ENCODE assay signal across 8 cellular contexts in the genomic region with DNA sequence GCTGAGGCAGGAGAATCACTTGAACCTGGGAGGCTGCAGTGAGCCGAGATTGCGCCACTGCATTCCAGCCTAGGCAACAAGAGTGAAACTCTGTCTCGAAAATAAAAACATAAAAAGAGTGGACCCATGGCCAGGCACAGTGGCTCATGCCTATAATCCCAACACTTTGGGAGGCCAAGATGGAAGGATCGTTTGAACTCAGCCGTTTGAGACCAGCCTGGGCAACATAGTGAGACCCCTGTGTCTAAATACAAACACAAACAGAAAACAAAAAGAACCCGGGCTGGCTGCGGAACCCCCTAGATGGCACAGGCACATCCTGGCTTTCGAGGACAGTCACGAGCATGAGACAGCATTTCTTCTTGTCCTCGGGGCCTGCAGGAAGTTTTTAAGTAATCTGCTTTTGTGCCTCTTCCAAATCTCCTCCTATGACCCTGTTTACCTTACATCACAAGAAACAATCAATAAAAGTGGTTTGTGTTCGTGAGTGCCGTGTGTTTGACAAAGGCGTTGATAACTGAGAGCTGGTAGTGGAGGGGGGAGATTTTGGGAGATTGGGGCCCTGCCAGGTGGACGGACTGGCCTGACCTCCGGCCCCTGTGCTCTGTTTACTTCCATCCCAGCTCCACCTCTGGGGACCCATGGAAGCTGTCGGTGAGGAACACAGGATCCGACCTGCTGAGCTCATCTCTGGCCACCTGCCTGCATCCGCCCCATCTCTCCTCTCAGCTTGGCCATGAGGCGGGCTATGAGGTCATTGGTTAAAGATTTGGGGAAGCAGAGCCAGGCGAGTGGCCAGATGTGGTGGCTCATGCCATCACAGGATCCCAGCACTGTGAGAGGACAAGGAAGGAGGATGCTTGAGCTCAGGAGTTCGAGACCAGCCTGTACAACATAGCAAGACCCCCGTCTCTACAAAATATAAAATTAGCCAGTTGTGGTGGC. TPM values are rescaled to one million over a fixed set of nuclear protein-coding genes. Genes with fewer than 3 reads are reported as not detected.
A peak's percentile ranks its signal among the peaks of the same experiment; 100 is the strongest.
DNase-seq lines count a peak whose midpoint lies in the region; ATAC-seq and TF ChIP-seq lines count a peak whose summit lies in the region.

No MANE protein-coding gene starts in this region.

- H3K27ac ChIP-seq in neutrophil (peak overlapping the region; percentile 63), MM.1S (ENCODE audit: low read length) (no peak overlapping the region)

- CTCF ChIA-PET in Calu3 (lab: Charles Lee): interaction anchor here (1.6 to 1.8 kb wide), 2 partner anchors 22 to 101 kb away, joined by 3 to 5 read pairs; no protein-coding TSS in a partner anchor

- peaks cover 16% of the 10 kb centered on the region for H3K36me3 Mint-ChIP-seq in Calu3 (ENCODE audit: insufficient read depth, unreplicated experiment)
- no peaks in the 10 kb centered on the region for H3K36me3 Mint-ChIP-seq in activated T-helper 17 cell treated with anti-CD3 and anti-CD28 coated beads, Interleukin-2, amount 50 U/mL, for 72 hours (ENCODE audit: low read depth)

- TF ChIP-seq CTCF in Calu3 (IDR thresholded peaks at IDR 0.05; ENCODE audit: unreplicated experiment) (no peak), epithelial cell of proximal tubule (conservative IDR thresholded peaks at IDR 0.05; ENCODE audit: low read depth, low read length) (no peak), neutrophil (IDR thresholded peaks at IDR 0.05) (no peak), MM.1S (IDR thresholded peaks at IDR 0.05; ENCODE audit: low read length) (no peak)

- H3K4me1 ChIP-seq in neutrophil (ENCODE audit: control insufficient read depth in 1 of 2, insufficient read depth in 1 of 2, low read depth in 1 of 2, low read length in 1 of 2) (peaks cover 14% of the 10 kb centered on the region in 2 experiments), MM.1S (ENCODE audit: low read length) (no peaks in the 10 kb centered on the region)

- no peaks in the 10 kb centered on the region for H3K9me2 ChIP-seq in MM.1S (replicated peaks; ENCODE audit: insufficient read depth, low read length)

- no peaks in the 10 kb centered on the region for H3K9me3 Mint-ChIP-seq in Calu3 (ENCODE audit: low read depth, unreplicated experiment)
- no peaks in the 10 kb centered on the region for H3K9me3 Mint-ChIP-seq in activated T-helper 17 cell treated with anti-CD3 and anti-CD28 coated beads, Interleukin-2, amount 50 U/mL, for 72 hours

- ATAC-seq in GM21528 (IDR thresholded peaks at IDR 0.05; ENCODE audit: low FRiP score, unreplicated experiment) (no peak), HG03108 (IDR thresholded peaks at IDR 0.05; ENCODE audit: unreplicated experiment) (no peak)
- ATAC-seq in activated T-helper 17 cell treated with anti-CD3 and anti-CD28 coated beads, Interleukin-2, amount 50 U/mL, for 72 hours (replicated peaks): no peak

- H3K36me3 ChIP-seq in neutrophil (no peaks in the 10 kb centered on the region), MM.1S (replicated peaks; ENCODE audit: insufficient read depth, low read length) (no peaks in the 10 kb centered on the region)

- no peak overlapping the region for H3K4me2 ChIP-seq in MM.1S (ENCODE audit: low read depth, low read length)

- H3K79me2 ChIP-seq in MM.1S (ENCODE audit: low read length): no peaks in the 10 kb centered on the region

- H3K4me3 ChIP-seq in epithelial cell of proximal tubule (ENCODE audit: low read depth, low read length) (no peak overlapping the region), neutrophil (ENCODE audit: low read depth in 1 of 2, low read length in 1 of 2) (no peak overlapping the region), MM.1S (ENCODE audit: low read length) (no peak overlapping the region)

- DNase-seq in Calu3 (peak; percentile 80), NCI-H774 (lab: John Stamatoyannopoulos, UW) (peak; percentile 75), epithelial cell of proximal tubule (ENCODE audit: low read depth) (peak; percentile 74), MM.1S (no peak)

- H3K27ac Mint-ChIP-seq in Calu3 (ENCODE audit: unreplicated experiment): peak overlapping the region; percentile 91
- H3K27ac Mint-ChIP-seq in activated T-helper 17 cell treated with anti-CD3 and anti-CD28 coated beads, Interleukin-2, amount 50 U/mL, for 72 hours: no peak overlapping the region

- H3K9me3 ChIP-seq in neutrophil: no peaks in the 10 kb centered on the region
- no peaks in the 10 kb centered on the region for H3K9me3 ChIP-seq in MM.1S (replicated peaks; ENCODE audit: insufficient read depth, low read length)

- no peaks in the 10 kb centered on the region for H3F3A ChIP-seq in MM.1S (ENCODE audit: insufficient read depth, low read length)

- no peaks in the 10 kb centered on the region for H3K27me3 Mint-ChIP-seq in Calu3 (ENCODE audit: unreplicated experiment)
- peaks cover 3% of the 10 kb centered on the region for H3K27me3 Mint-ChIP-seq in activated T-helper 17 cell treated with anti-CD3 and anti-CD28 coated beads, Interleukin-2, amount 50 U/mL, for 72 hours

- no peak overlapping the region for H3K9ac ChIP-seq in MM.1S (ENCODE audit: low read length)

- TSS peak; percentile 67 for BruUV-seq in Calu3 (replicated peaks; lab: Mats Ljungman, UMichigan)

- no peak overlapping the region for H3K4me3 Mint-ChIP-seq in Calu3 (ENCODE audit: low read depth, unreplicated experiment)
- no peak overlapping the region for H3K4me3 Mint-ChIP-seq in activated T-helper 17 cell treated with anti-CD3 and anti-CD28 coated beads, Interleukin-2, amount 50 U/mL, for 72 hours

- intact Hi-C loops in Calu3 (cut with micrococcal nuclease; ENCODE audit: unreplicated experiment): no loop called here

- H3K4me1 Mint-ChIP-seq in Calu3 (ENCODE audit: low read depth, unreplicated experiment): no peaks in the 10 kb centered on the region
- no peaks in the 10 kb centered on the region for H3K4me1 Mint-ChIP-seq in activated T-helper 17 cell treated with anti-CD3 and anti-CD28 coated beads, Interleukin-2, amount 50 U/mL, for 72 hours

- H4K20me1 ChIP-seq in MM.1S (ENCODE audit: insufficient read depth, low read length): no peaks in the 10 kb centered on the region

- H3K27me3 ChIP-seq in neutrophil (peaks cover 17% of the 10 kb centered on the region), MM.1S (replicated peaks; ENCODE audit: insufficient read depth, low read length) (peaks cover 13% of the 10 kb centered on the region)

- no peak overlapping the region for H2AFZ ChIP-seq in MM.1S (ENCODE audit: low read length)

RNA-seq across cellular contexts. Expression of a gene that starts 5.9 kb away (rescaled TPM):
- 56.6 and 80.3 TPM in 2 replicates for total RNA-seq in Calu3 (2022)
- total RNA-seq in epithelial cell of proximal tubule: 76.3 and 262 TPM in 2 replicates
- total RNA-seq in activated T-helper 17 cell treated with anti-CD3 and anti-CD28 coated beads, Interleukin-2, amount 50 U/mL, for 72 hours: under 1 TPM; 0.45 to 0.50 TPM

RNA-seq across cellular contexts. Expression of a gene that starts 17.3 kb away (rescaled TPM):
- total RNA-seq in Calu3 (2022): not detected in 2 replicates
- total RNA-seq in epithelial cell of proximal tubule: 0.06 TPM in 1 of 2 replicates, not detected in the other
- not detected for total RNA-seq in activated T-helper 17 cell treated with anti-CD3 and anti-CD28 coated beads, Interleukin-2, amount 50 U/mL, for 72 hours

RNA-seq across cellular contexts. Expression of a gene that starts 39.1 kb away (rescaled TPM):
- total RNA-seq in Calu3 (2022) (38.8 and 51.5 TPM in 2 replicates), epithelial cell of proximal tubule (119 and 171 TPM in 2 replicates)
- 100 to 1,000 TPM in 1 of 2 donors, 10 to 100 TPM in 1; 73.8 to 169 TPM for total RNA-seq in activated T-helper 17 cell treated with anti-CD3 and anti-CD28 coated beads, Interleukin-2, amount 50 U/mL, for 72 hours

RNA-seq across cellular contexts. Expression of a gene that starts 39.7 kb away (rescaled TPM):
- total RNA-seq in Calu3 (2022): 27.9 and 42.0 TPM in 2 replicates
- total RNA-seq in epithelial cell of proximal tubule: 5.4 and 7.5 TPM in 2 replicates
- total RNA-seq in activated T-helper 17 cell treated with anti-CD3 and anti-CD28 coated beads, Interleukin-2, amount 50 U/mL, for 72 hours: 10 to 100 TPM; 38.9 to 46.0 TPM

RNA-seq across cellular contexts. Expression of a gene that starts 57.2 kb away (rescaled TPM):
- total RNA-seq in Calu3 (2022): 111 and 115 TPM in 2 replicates
- 490 and 620 TPM in 2 replicates for total RNA-seq in epithelial cell of proximal tubule
- total RNA-seq in activated T-helper 17 cell treated with anti-CD3 and anti-CD28 coated beads, Interleukin-2, amount 50 U/mL, for 72 hours: 100 to 1,000 TPM; 176 to 252 TPM

Comparison
In these comparisons a context has a peak if more than half of its experiments do, and no peak if none do; other contexts are left out.
1. RNA of a gene that starts 5.9 kb away (total RNA-seq): 76.3 to 262 TPM in epithelial cell of proximal tubule and 56.6 to 80.3 TPM in Calu3; 0.45 to 0.50 TPM in activated T-helper 17 cell treated with anti-CD3 and anti-CD28 coated beads, Interleukin-2, amount 50 U/mL, for 72 hours; every median in the first group is over 10 times any median in the second.